ENCODE assay signal across 32 cellular contexts in the genomic region with DNA sequence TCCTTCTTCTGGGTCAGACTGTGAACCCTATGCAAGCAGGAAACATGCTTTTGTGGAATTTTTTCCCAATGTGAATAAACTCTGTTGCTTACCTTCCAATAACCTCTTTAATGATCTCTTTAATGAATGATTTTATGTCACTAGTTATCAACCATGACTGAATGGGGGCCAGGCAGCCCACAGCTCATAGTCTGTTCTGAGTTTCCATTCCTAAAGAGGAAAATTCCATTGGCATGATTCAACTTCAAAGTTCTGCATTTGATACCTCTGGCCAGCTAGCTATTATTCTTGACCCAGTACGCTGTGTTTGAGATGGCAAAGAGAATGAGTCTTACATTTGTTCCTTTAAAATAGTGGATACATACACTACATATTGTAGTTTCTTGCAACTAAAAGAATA.
"Had no signal": no experiment of that assay in that cellular context is flagged by ENCODE, and none has a peak within 500 bp of the region (broad histone marks: within the 10 kb centered on the region; RNA-seq: fewer than 3 reads in every experiment).

No MANE protein-coding gene starts in this region.

- H3K27me3 ChIP-seq: breast epithelium, MG63, Peyer's patch, SJSA1 had no signal

- DNase-seq: activated CD4-positive, alpha-beta T cell treated with anti-CD3 and anti-CD28 coated beads for 36 hours; activated CD4-positive, alpha-beta T cell treated with anti-CD3 and anti-CD28 coated beads, Interleukin-2, amount 10 ng/mL, durations not matched to agents 7 days and 5 days; activated CD4-positive, alpha-beta T cell treated with anti-CD3 and anti-CD28 coated beads, Interleukin-2, amount 50 U/mL, for 48 hours; activated CD8-positive, alpha-beta T cell treated with anti-CD3 and anti-CD28 coated beads, Interleukin-2, amount 10 ng/mL, durations not matched to agents 7 days and 5 days; activated gamma-delta T cell treated with Interleukin-2 at 50 U/mL for 16 hours; activated naive CD4-positive, alpha-beta T cell treated with anti-CD3 and anti-CD28 coated beads for 36 hours; activated naive CD8-positive, alpha-beta T cell treated with anti-CD3 and anti-CD28 coated beads, Interleukin-2, amount 50 U/mL, for 24 hours; activated T-cell treated with anti-CD3 and anti-CD28 coated beads, Interleukin-2, amount 50 U/mL, for 24 hours; anterior cingulate cortex; Kasumi-1; KBM-7; MG63; NCI-H1048; NCI-H1105 treated with DMSO at 0.1 percent for 48 hours; NCI-H1436 treated with DMSO at 0.1 percent for 48 hours; NCI-H1694 treated with DMSO at 0.1 percent for 48 hours; NCI-H2029; NCI-H2171; NCI-H510A; NCI-H526; NCI-H748 treated with DMSO at 0.1 percent for 48 hours; NK-92 treated with Interleukin-12 subunit alpha and Interleukin-12 subunit beta, amount 100 ng/mL, for 24 hours; PC-3; Peyer's patch; RPMI8226; SHP77 treated with DMSO at 0.1 percent for 48 hours; SK-N-SH had no signal

- H3K9me3 ChIP-seq: breast epithelium, MG63, Peyer's patch, SK-N-SH had no signal

- H3K4me1 ChIP-seq: breast epithelium, Peyer's patch, SJSA1 had no signal

- ATAC-seq: activated CD4-positive, alpha-beta T cell treated with anti-CD3 and anti-CD28 coated beads for 36 hours; activated CD8-positive, alpha-beta T cell treated with anti-CD3 and anti-CD28 coated beads, Interleukin-2, amount 10 ng/mL, durations not matched to agents 7 days and 5 days; activated naive CD8-positive, alpha-beta T cell treated with anti-CD3 and anti-CD28 coated beads, Interleukin-2, amount 50 U/mL, for 24 hours; PC-3 had no signal

- H3K4me3 Mint-ChIP-seq: activated CD4-positive, alpha-beta T cell treated with anti-CD3 and anti-CD28 coated beads for 36 hours; activated CD4-positive, alpha-beta T cell treated with anti-CD3 and anti-CD28 coated beads, Interleukin-2, amount 10 ng/mL, durations not matched to agents 7 days and 5 days; activated CD8-positive, alpha-beta T cell treated with anti-CD3 and anti-CD28 coated beads, Interleukin-2, amount 10 ng/mL, durations not matched to agents 7 days and 5 days; activated naive CD4-positive, alpha-beta T cell treated with anti-CD3 and anti-CD28 coated beads for 36 hours; activated naive CD8-positive, alpha-beta T cell; activated naive CD8-positive, alpha-beta T cell treated with anti-CD3 and anti-CD28 coated beads, Interleukin-2, amount 50 U/mL, for 24 hours; activated T-cell treated with anti-CD3 and anti-CD28 coated beads, Interleukin-2, amount 50 U/mL, for 24 hours; T-helper 1 cell treated with Interleukin-12 subunit alpha and Interleukin-12 subunit beta and Interleukin-4 antibody, amounts not matched to agents 30 μg/mL and 1 μg/mL, for 36 hours; T-helper 2 cell treated with Interferon-gamma antibody and Interleukin-4, amounts not matched to agents 5 μg/mL and 100 μg/mL, for 36 hours had no signal

- H3K27ac ChIP-seq: breast epithelium, Peyer's patch, SJSA1 had no signal

- H3K9ac ChIP-seq: SK-N-SH had no signal

- H3K9me3 Mint-ChIP-seq: activated CD4-positive, alpha-beta T cell treated with anti-CD3 and anti-CD28 coated beads, Interleukin-2, amount 10 ng/mL, durations not matched to agents 7 days and 5 days; activated naive CD4-positive, alpha-beta T cell treated with anti-CD3 and anti-CD28 coated beads for 36 hours; activated naive CD8-positive, alpha-beta T cell treated with anti-CD3 and anti-CD28 coated beads, Interleukin-2, amount 50 U/mL, for 24 hours; activated T-cell treated with anti-CD3 and anti-CD28 coated beads, Interleukin-2, amount 50 U/mL, for 24 hours; T-helper 1 cell treated with Interleukin-12 subunit alpha and Interleukin-12 subunit beta and Interleukin-4 antibody, amounts not matched to agents 30 μg/mL and 1 μg/mL, for 36 hours; T-helper 2 cell treated with Interferon-gamma antibody and Interleukin-4, amounts not matched to agents 5 μg/mL and 100 μg/mL, for 36 hours had no signal

- H3K36me3 Mint-ChIP-seq: activated naive CD8-positive, alpha-beta T cell had no signal

- H3K27ac Mint-ChIP-seq: activated CD4-positive, alpha-beta T cell treated with anti-CD3 and anti-CD28 coated beads for 36 hours; activated CD4-positive, alpha-beta T cell treated with anti-CD3 and anti-CD28 coated beads, Interleukin-2, amount 10 ng/mL, durations not matched to agents 7 days and 5 days; activated CD8-positive, alpha-beta T cell treated with anti-CD3 and anti-CD28 coated beads, Interleukin-2, amount 10 ng/mL, durations not matched to agents 7 days and 5 days; activated naive CD4-positive, alpha-beta T cell treated with anti-CD3 and anti-CD28 coated beads for 36 hours; activated naive CD8-positive, alpha-beta T cell; activated naive CD8-positive, alpha-beta T cell treated with anti-CD3 and anti-CD28 coated beads, Interleukin-2, amount 50 U/mL, for 24 hours; activated T-cell treated with anti-CD3 and anti-CD28 coated beads, Interleukin-2, amount 50 U/mL, for 24 hours; T-helper 1 cell treated with Interleukin-12 subunit alpha and Interleukin-12 subunit beta and Interleukin-4 antibody, amounts not matched to agents 30 μg/mL and 1 μg/mL, for 36 hours; T-helper 2 cell treated with Interferon-gamma antibody and Interleukin-4, amounts not matched to agents 5 μg/mL and 100 μg/mL, for 36 hours had no signal

- H3K9me2 ChIP-seq: SK-N-SH had no signal

- H3K4me3 ChIP-seq: breast epithelium, MG63, Peyer's patch, SJSA1 had no signal

- H3K4me1 Mint-ChIP-seq: activated CD4-positive, alpha-beta T cell treated with anti-CD3 and anti-CD28 coated beads for 36 hours; activated CD4-positive, alpha-beta T cell treated with anti-CD3 and anti-CD28 coated beads, Interleukin-2, amount 10 ng/mL, durations not matched to agents 7 days and 5 days; activated naive CD8-positive, alpha-beta T cell treated with anti-CD3 and anti-CD28 coated beads, Interleukin-2, amount 50 U/mL, for 24 hours had no signal

- H3K4me2 ChIP-seq: SK-N-SH had no signal

- H3K36me3 ChIP-seq: breast epithelium, MG63, Peyer's patch, SJSA1 had no signal

- H3K27me3 Mint-ChIP-seq: activated CD4-positive, alpha-beta T cell treated with anti-CD3 and anti-CD28 coated beads, Interleukin-2, amount 10 ng/mL, durations not matched to agents 7 days and 5 days; activated T-cell treated with anti-CD3 and anti-CD28 coated beads, Interleukin-2, amount 50 U/mL, for 24 hours had no signal
